In the genomic region with DNA sequence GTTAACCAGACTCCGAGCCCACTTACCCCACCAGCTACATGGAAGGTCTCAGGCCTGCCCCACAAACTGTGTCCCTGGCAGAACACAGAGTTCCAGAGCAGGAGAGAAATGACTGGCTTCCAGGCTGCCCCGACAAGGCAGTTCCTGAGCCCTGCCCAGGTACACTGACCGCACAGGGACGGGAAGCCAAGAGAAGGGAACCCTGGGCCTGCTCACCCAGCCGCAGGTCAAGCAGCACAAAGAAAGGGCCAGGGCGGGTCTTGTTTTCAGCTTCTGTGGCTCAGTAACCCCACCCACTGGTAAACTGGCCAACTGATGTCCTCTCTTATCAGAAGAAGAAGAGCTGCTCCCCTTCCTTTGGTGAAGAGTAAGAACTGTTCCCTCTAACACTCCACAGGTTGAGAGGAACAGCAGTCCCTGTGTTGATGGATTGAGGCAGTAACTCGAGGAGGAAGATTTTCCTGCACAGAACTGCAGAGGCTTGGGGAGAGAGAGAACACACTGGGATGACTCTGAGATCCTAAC, we compare ENCODE assay signal across 1 cellular context.
A peak's percentile ranks its signal among the peaks of the same experiment; 100 is the strongest.
TF ChIP-seq lines count a peak whose summit lies in the region.

No MANE protein-coding gene starts in this region.

TF ChIP-seq in K562, 482 proteins besides CTCF, POLR2A, EP300 and RAD21 (continued from another document and continues in another):
- TF ChIP-seq, protein P1, sequence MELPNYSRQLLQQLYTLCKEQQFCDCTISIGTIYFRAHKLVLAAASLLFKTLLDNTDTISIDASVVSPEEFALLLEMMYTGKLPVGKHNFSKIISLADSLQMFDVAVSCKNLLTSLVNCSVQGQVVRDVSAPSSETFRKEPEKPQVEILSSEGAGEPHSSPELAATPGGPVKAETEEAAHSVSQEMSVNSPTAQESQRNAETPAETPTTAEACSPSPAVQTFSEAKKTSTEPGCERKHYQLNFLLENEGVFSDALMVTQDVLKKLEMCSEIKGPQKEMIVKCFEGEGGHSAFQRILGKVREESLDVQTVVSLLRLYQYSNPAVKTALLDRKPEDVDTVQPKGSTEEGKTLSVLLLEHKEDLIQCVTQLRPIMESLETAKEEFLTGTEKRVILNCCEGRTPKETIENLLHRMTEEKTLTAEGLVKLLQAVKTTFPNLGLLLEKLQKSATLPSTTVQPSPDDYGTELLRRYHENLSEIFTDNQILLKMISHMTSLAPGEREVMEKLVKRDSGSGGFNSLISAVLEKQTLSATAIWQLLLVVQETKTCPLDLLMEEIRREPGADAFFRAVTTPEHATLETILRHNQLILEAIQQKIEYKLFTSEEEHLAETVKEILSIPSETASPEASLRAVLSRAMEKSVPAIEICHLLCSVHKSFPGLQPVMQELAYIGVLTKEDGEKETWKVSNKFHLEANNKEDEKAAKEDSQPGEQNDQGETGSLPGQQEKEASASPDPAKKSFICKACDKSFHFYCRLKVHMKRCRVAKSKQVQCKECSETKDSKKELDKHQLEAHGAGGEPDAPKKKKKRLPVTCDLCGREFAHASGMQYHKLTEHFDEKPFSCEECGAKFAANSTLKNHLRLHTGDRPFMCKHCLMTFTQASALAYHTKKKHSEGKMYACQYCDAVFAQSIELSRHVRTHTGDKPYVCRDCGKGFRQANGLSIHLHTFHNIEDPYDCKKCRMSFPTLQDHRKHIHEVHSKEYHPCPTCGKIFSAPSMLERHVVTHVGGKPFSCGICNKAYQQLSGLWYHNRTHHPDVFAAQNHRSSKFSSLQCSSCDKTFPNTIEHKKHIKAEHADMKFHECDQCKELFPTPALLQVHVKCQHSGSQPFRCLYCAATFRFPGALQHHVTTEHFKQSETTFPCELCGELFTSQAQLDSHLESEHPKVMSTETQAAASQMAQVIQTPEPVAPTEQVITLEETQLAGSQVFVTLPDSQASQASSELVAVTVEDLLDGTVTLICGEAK (IDR thresholded peaks at IDR 0.05) = no peak
- TF ChIP-seq, protein P1 (CRISPR knock-in tag; IDR thresholded peaks at IDR 0.05) = no peak
- TF ChIP-seq IRF1 (CRISPR knock-in tag; IDR thresholded peaks at IDR 0.05; ENCODE audit: borderline replicate concordance) (no peak), NFE2L1 (tag; IDR thresholded peaks at IDR 0.05; ENCODE audit: borderline replicate concordance, low read depth) (no peak), ELF4 (CRISPR knock-in tag; IDR thresholded peaks at IDR 0.05) (no peak), WHSC1 (IDR thresholded peaks at IDR 0.05; ENCODE audit: low read length) (no peak), ARNT (IDR thresholded peaks at IDR 0.05) (no peak), ZNF699 (CRISPR knock-in tag; IDR thresholded peaks at IDR 0.05; ENCODE audit: insufficient replicate concordance) (no peak), TAF7 (tag; IDR thresholded peaks at IDR 0.05) (no peak), E2F3 (CRISPR knock-in tag; IDR thresholded peaks at IDR 0.05) (0 out of 2 replicates have a peak, but pooled peaks have one; percentile 28), ZNF347 (CRISPR knock-in tag; IDR thresholded peaks at IDR 0.05; ENCODE audit: low read depth) (no peak), ZFP36 (IDR thresholded peaks at IDR 0.05; ENCODE audit: low read depth, low read length, partially characterized antibody) (no peak), ZBTB43 (CRISPR knock-in tag; IDR thresholded peaks at IDR 0.05) (no peak), NR2F6 (CRISPR knock-in tag; IDR thresholded peaks at IDR 0.05) (no peak), ZNF589 (CRISPR knock-in tag; IDR thresholded peaks at IDR 0.05; ENCODE audit: low read depth) (no peak), ZEB2 (IDR thresholded peaks at IDR 0.05) (0 out of 2 replicates have a peak, but pooled peaks have one; percentile 14), HDAC1 (IDR thresholded peaks at IDR 0.05) (0 out of 4 replicates have a peak, but pooled peaks of 1 of the 2 experiments have one; percentile 29), ZNF324 (CRISPR knock-in tag; IDR thresholded peaks at IDR 0.05) (0 out of 2 replicates have a peak, but pooled peaks have one; percentile 30), CXXC5 (CRISPR knock-in tag; IDR thresholded peaks at IDR 0.05) (peak; percentile 48; the same call in 1 of the 2 replicates), TEAD4 (IDR thresholded peaks at IDR 0.05; ENCODE audit: low read length) (no peak), TEAD4 (CRISPR knock-in tag; IDR thresholded peaks at IDR 0.05; ENCODE audit: borderline replicate concordance) (no peak)
- TF ChIP-seq, protein P2, sequence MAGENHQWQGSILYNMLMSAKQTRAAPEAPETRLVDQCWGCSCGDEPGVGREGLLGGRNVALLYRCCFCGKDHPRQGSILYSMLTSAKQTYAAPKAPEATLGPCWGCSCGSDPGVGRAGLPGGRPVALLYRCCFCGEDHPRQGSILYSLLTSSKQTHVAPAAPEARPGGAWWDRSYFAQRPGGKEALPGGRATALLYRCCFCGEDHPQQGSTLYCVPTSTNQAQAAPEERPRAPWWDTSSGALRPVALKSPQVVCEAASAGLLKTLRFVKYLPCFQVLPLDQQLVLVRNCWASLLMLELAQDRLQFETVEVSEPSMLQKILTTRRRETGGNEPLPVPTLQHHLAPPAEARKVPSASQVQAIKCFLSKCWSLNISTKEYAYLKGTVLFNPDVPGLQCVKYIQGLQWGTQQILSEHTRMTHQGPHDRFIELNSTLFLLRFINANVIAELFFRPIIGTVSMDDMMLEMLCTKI (IDR thresholded peaks at IDR 0.05; ENCODE audit: partially characterized antibody) = no peak
- TF ChIP-seq, protein P3, sequence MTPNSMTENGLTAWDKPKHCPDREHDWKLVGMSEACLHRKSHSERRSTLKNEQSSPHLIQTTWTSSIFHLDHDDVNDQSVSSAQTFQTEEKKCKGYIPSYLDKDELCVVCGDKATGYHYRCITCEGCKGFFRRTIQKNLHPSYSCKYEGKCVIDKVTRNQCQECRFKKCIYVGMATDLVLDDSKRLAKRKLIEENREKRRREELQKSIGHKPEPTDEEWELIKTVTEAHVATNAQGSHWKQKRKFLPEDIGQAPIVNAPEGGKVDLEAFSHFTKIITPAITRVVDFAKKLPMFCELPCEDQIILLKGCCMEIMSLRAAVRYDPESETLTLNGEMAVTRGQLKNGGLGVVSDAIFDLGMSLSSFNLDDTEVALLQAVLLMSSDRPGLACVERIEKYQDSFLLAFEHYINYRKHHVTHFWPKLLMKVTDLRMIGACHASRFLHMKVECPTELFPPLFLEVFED (CRISPR knock-in tag; conservative IDR thresholded peaks at IDR 0.05) = no peak
- TF ChIP-seq, protein P4, sequence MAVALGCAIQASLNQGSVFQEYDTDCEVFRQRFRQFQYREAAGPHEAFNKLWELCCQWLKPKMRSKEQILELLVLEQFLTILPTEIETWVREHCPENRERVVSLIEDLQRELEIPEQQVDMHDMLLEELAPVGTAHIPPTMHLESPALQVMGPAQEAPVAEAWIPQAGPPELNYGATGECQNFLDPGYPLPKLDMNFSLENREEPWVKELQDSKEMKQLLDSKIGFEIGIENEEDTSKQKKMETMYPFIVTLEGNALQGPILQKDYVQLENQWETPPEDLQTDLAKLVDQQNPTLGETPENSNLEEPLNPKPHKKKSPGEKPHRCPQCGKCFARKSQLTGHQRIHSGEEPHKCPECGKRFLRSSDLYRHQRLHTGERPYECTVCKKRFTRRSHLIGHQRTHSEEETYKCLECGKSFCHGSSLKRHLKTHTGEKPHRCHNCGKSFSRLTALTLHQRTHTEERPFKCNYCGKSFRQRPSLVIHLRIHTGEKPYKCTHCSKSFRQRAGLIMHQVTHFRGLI (CRISPR knock-in tag; IDR thresholded peaks at IDR 0.05) = no peak
- TF ChIP-seq, protein P5, sequence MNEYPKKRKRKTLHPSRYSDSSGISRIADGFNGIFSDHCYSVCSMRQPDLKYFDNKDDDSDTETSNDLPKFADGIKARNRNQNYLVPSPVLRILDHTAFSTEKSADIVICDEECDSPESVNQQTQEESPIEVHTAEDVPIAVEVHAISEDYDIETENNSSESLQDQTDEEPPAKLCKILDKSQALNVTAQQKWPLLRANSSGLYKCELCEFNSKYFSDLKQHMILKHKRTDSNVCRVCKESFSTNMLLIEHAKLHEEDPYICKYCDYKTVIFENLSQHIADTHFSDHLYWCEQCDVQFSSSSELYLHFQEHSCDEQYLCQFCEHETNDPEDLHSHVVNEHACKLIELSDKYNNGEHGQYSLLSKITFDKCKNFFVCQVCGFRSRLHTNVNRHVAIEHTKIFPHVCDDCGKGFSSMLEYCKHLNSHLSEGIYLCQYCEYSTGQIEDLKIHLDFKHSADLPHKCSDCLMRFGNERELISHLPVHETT (CRISPR knock-in tag; conservative IDR thresholded peaks at IDR 0.05 in 1 of 2, IDR thresholded peaks at IDR 0.05 in 1 of 2) = peak in 1 of 2 experiments; percentile 51; a peak in 1 of 4 replicates
- TF ChIP-seq, protein P6, sequence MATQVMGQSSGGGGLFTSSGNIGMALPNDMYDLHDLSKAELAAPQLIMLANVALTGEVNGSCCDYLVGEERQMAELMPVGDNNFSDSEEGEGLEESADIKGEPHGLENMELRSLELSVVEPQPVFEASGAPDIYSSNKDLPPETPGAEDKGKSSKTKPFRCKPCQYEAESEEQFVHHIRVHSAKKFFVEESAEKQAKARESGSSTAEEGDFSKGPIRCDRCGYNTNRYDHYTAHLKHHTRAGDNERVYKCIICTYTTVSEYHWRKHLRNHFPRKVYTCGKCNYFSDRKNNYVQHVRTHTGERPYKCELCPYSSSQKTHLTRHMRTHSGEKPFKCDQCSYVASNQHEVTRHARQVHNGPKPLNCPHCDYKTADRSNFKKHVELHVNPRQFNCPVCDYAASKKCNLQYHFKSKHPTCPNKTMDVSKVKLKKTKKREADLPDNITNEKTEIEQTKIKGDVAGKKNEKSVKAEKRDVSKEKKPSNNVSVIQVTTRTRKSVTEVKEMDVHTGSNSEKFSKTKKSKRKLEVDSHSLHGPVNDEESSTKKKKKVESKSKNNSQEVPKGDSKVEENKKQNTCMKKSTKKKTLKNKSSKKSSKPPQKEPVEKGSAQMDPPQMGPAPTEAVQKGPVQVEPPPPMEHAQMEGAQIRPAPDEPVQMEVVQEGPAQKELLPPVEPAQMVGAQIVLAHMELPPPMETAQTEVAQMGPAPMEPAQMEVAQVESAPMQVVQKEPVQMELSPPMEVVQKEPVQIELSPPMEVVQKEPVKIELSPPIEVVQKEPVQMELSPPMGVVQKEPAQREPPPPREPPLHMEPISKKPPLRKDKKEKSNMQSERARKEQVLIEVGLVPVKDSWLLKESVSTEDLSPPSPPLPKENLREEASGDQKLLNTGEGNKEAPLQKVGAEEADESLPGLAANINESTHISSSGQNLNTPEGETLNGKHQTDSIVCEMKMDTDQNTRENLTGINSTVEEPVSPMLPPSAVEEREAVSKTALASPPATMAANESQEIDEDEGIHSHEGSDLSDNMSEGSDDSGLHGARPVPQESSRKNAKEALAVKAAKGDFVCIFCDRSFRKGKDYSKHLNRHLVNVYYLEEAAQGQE (CRISPR knock-in tag; IDR thresholded peaks at IDR 0.05; ENCODE audit: low read depth) = no peak
